Comparison of ENCODE assay signal across 18 cellular contexts in genomic region chr4:125573368-125573767, GRCh38.
DNase-seq lines count a peak whose midpoint lies in the region; ATAC-seq and TF ChIP-seq lines count a peak whose summit lies in the region.
"Had no signal": no experiment of that assay in that cellular context is flagged by ENCODE, and none has a peak within 500 bp of the region (broad histone marks: within the 10 kb centered on the region; RNA-seq: fewer than 3 reads in every experiment).

No MANE protein-coding gene starts in this region.

- no peaks in the 10 kb centered on the region for H3K36me3 Mint-ChIP-seq in stimulated activated memory B cell treated with anti-CD40 and anti-IgM and Interleukin-4, amounts not matched to agents 10 μg/mL and 1 μg/mL and 100 μg/mL, for 72 hours
- H3K36me3 Mint-ChIP-seq: CD4-positive, CD25-positive, alpha-beta regulatory T cell; CD8-positive, alpha-beta T cell had no signal

- DNase-seq in NK-92 treated with Interleukin-12 subunit alpha and Interleukin-12 subunit beta, amount 100 ng/mL, for 24 hours (lab: John Stamatoyannopoulos, UW) = peak; percentile 2
- DNase-seq in NK-92 (lab: John Stamatoyannopoulos, UW; ENCODE audit: unreplicated experiment) (no peak), choroid plexus epithelial cell (ENCODE audit: low read depth) (peak; percentile 4), NCI-H2029 (lab: John Stamatoyannopoulos, UW) (no peak), NCI-H1417 treated with DMSO at 0.1 percent for 48 hours (lab: John Stamatoyannopoulos, UW) (no peak)
- DNase-seq: Caco-2; CD4-positive, CD25-positive, alpha-beta regulatory T cell; CD8-positive, alpha-beta T cell; DMS153; GDM1 had no signal

- TF ChIP-seq CTCF in choroid plexus epithelial cell (conservative IDR thresholded peaks at IDR 0.05; ENCODE audit: low read depth, low read length) = no peak

- H3K9me3 Mint-ChIP-seq in stimulated activated memory B cell treated with anti-CD40 and anti-IgM and Interleukin-4, amounts not matched to agents 10 μg/mL and 1 μg/mL and 100 μg/mL, for 72 hours = no peaks in the 10 kb centered on the region
- H3K9me3 Mint-ChIP-seq: HFFc6 had no signal

- H3K27me3 Mint-ChIP-seq in stimulated activated memory B cell treated with anti-CD40 and anti-IgM and Interleukin-4, amounts not matched to agents 10 μg/mL and 1 μg/mL and 100 μg/mL, for 72 hours = no peaks in the 10 kb centered on the region
- H3K27me3 Mint-ChIP-seq: B cell; CD4-positive, CD25-positive, alpha-beta regulatory T cell had no signal

- no peak overlapping the region for H3K4me3 ChIP-seq in choroid plexus epithelial cell (ENCODE audit: low read depth, low read length)
- H3K4me3 ChIP-seq: BLaER1, GM12878, GM23338, HAP-1 had no signal

- no peak overlapping the region for H3K27ac Mint-ChIP-seq in stimulated activated memory B cell treated with anti-CD40 and anti-IgM and Interleukin-4, amounts not matched to agents 10 μg/mL and 1 μg/mL and 100 μg/mL, for 72 hours
- H3K27ac Mint-ChIP-seq: B cell; CD4-positive, CD25-positive, alpha-beta regulatory T cell; CD8-positive, alpha-beta T cell; GM23338 had no signal

- ATAC-seq in stimulated activated memory B cell treated with anti-CD40 and anti-IgM and Interleukin-4, amounts not matched to agents 10 μg/mL and 1 μg/mL and 100 μg/mL, for 72 hours = peak; percentile 55
- no peak for ATAC-seq in GM21529 (IDR thresholded peaks at IDR 0.05; ENCODE audit: unreplicated experiment)
- ATAC-seq: CD8-positive, alpha-beta T cell; GM12878; GM23338 had no signal

- H3K4me3 Mint-ChIP-seq in stimulated activated memory B cell treated with anti-CD40 and anti-IgM and Interleukin-4, amounts not matched to agents 10 μg/mL and 1 μg/mL and 100 μg/mL, for 72 hours = no peak overlapping the region
- H3K4me3 Mint-ChIP-seq: B cell; CD8-positive, alpha-beta T cell; GM23338; HFFc6 had no signal

- H3K4me1 Mint-ChIP-seq in stimulated activated memory B cell treated with anti-CD40 and anti-IgM and Interleukin-4, amounts not matched to agents 10 μg/mL and 1 μg/mL and 100 μg/mL, for 72 hours = no peaks in the 10 kb centered on the region
- H3K4me1 Mint-ChIP-seq: B cell; CD4-positive, CD25-positive, alpha-beta regulatory T cell; GM23338 had no signal

Comparison
In these comparisons a context has a peak if more than half of its experiments do, and no peak if none do; other contexts are left out.
1. DNase-seq: peak in NK-92 treated with Interleukin-12 subunit alpha and Interleukin-12 subunit beta, amount 100 ng/mL, for 24 hours (single experiment) and choroid plexus epithelial cell (single experiment); none in NK-92 (single experiment), NCI-H2029 (single experiment) and NCI-H1417 treated with DMSO at 0.1 percent for 48 hours (single experiment).